1 cellular context compared by ENCODE assay signal in the genomic region with DNA sequence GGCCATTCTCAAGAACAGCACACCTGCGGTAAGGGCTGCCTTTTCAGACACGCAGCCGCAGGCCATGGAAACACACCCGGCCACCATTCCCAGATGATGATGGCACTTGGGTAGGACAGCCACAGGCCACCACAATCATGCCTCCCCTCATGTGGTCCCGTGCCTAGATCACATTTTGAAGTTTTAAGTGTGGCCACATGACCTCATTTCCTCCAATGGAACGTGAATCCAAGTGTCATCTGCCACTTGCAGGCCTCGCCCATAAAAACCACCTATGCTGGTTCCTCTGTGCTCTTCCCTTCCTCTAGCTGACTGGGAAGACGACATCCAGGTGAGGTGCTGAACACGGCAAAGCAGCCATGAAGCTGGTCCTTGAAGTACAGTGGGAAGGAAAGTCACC.
TF ChIP-seq lines count a peak whose summit lies in the region.

No MANE protein-coding gene starts in this region.

TF ChIP-seq in K562, 482 proteins besides CTCF, POLR2A, EP300 and RAD21 (continued from another document):
- TF ChIP-seq, protein P1, sequence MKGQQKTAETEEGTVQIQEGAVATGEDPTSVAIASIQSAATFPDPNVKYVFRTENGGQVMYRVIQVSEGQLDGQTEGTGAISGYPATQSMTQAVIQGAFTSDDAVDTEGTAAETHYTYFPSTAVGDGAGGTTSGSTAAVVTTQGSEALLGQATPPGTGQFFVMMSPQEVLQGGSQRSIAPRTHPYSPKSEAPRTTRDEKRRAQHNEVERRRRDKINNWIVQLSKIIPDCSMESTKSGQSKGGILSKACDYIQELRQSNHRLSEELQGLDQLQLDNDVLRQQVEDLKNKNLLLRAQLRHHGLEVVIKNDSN (CRISPR knock-in tag; IDR thresholded peaks at IDR 0.05), result peak; percentile 71
- TF ChIP-seq SETDB1 (IDR thresholded peaks at IDR 0.05; ENCODE audit: low read length) (peak; percentile 69), NONO (IDR thresholded peaks at IDR 0.05; ENCODE audit: low read depth in 2 of 2, low read length in 1 of 2) (0 out of 4 replicates have a peak, but pooled peaks of 1 of the 2 experiments have one; percentile 25), BHLHE40 (IDR thresholded peaks at IDR 0.05; ENCODE audit: low read length) (peak; percentile 64; the same call in 1 of the 2 replicates), TBP (optimal IDR thresholded peaks at IDR 0.05; ENCODE audit: low read depth, low read length) (peak; percentile 37), KLF1 (tag; IDR thresholded peaks at IDR 0.05) (no peak), ETV6 (IDR thresholded peaks at IDR 0.05; ENCODE audit: borderline replicate concordance in 1 of 2, low read depth in 2 of 2, low read length in 1 of 2) (no peak), ETV6 (CRISPR knock-in tag; IDR thresholded peaks at IDR 0.05; ENCODE audit: borderline replicate concordance) (no peak), PHF8 (IDR thresholded peaks at IDR 0.05; ENCODE audit: borderline replicate concordance, low read length) (peak; percentile 1; the same call in 1 of the 2 replicates), ZNF764 (CRISPR knock-in tag; IDR thresholded peaks at IDR 0.05; ENCODE audit: low read depth) (0 out of 2 replicates have a peak, but pooled peaks have one; percentile 6)
- TF ChIP-seq, protein P2, sequence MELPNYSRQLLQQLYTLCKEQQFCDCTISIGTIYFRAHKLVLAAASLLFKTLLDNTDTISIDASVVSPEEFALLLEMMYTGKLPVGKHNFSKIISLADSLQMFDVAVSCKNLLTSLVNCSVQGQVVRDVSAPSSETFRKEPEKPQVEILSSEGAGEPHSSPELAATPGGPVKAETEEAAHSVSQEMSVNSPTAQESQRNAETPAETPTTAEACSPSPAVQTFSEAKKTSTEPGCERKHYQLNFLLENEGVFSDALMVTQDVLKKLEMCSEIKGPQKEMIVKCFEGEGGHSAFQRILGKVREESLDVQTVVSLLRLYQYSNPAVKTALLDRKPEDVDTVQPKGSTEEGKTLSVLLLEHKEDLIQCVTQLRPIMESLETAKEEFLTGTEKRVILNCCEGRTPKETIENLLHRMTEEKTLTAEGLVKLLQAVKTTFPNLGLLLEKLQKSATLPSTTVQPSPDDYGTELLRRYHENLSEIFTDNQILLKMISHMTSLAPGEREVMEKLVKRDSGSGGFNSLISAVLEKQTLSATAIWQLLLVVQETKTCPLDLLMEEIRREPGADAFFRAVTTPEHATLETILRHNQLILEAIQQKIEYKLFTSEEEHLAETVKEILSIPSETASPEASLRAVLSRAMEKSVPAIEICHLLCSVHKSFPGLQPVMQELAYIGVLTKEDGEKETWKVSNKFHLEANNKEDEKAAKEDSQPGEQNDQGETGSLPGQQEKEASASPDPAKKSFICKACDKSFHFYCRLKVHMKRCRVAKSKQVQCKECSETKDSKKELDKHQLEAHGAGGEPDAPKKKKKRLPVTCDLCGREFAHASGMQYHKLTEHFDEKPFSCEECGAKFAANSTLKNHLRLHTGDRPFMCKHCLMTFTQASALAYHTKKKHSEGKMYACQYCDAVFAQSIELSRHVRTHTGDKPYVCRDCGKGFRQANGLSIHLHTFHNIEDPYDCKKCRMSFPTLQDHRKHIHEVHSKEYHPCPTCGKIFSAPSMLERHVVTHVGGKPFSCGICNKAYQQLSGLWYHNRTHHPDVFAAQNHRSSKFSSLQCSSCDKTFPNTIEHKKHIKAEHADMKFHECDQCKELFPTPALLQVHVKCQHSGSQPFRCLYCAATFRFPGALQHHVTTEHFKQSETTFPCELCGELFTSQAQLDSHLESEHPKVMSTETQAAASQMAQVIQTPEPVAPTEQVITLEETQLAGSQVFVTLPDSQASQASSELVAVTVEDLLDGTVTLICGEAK (IDR thresholded peaks at IDR 0.05), result no peak
- TF ChIP-seq, protein P2 (CRISPR knock-in tag; IDR thresholded peaks at IDR 0.05), result 0 out of 2 replicates have a peak, but pooled peaks have one; percentile 9
- TF ChIP-seq, protein P3, sequence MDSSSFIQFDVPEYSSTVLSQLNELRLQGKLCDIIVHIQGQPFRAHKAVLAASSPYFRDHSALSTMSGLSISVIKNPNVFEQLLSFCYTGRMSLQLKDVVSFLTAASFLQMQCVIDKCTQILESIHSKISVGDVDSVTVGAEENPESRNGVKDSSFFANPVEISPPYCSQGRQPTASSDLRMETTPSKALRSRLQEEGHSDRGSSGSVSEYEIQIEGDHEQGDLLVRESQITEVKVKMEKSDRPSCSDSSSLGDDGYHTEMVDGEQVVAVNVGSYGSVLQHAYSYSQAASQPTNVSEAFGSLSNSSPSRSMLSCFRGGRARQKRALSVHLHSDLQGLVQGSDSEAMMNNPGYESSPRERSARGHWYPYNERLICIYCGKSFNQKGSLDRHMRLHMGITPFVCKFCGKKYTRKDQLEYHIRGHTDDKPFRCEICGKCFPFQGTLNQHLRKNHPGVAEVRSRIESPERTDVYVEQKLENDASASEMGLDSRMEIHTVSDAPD (CRISPR knock-in tag; IDR thresholded peaks at IDR 0.05), result no peak
- TF ChIP-seq, protein P4, sequence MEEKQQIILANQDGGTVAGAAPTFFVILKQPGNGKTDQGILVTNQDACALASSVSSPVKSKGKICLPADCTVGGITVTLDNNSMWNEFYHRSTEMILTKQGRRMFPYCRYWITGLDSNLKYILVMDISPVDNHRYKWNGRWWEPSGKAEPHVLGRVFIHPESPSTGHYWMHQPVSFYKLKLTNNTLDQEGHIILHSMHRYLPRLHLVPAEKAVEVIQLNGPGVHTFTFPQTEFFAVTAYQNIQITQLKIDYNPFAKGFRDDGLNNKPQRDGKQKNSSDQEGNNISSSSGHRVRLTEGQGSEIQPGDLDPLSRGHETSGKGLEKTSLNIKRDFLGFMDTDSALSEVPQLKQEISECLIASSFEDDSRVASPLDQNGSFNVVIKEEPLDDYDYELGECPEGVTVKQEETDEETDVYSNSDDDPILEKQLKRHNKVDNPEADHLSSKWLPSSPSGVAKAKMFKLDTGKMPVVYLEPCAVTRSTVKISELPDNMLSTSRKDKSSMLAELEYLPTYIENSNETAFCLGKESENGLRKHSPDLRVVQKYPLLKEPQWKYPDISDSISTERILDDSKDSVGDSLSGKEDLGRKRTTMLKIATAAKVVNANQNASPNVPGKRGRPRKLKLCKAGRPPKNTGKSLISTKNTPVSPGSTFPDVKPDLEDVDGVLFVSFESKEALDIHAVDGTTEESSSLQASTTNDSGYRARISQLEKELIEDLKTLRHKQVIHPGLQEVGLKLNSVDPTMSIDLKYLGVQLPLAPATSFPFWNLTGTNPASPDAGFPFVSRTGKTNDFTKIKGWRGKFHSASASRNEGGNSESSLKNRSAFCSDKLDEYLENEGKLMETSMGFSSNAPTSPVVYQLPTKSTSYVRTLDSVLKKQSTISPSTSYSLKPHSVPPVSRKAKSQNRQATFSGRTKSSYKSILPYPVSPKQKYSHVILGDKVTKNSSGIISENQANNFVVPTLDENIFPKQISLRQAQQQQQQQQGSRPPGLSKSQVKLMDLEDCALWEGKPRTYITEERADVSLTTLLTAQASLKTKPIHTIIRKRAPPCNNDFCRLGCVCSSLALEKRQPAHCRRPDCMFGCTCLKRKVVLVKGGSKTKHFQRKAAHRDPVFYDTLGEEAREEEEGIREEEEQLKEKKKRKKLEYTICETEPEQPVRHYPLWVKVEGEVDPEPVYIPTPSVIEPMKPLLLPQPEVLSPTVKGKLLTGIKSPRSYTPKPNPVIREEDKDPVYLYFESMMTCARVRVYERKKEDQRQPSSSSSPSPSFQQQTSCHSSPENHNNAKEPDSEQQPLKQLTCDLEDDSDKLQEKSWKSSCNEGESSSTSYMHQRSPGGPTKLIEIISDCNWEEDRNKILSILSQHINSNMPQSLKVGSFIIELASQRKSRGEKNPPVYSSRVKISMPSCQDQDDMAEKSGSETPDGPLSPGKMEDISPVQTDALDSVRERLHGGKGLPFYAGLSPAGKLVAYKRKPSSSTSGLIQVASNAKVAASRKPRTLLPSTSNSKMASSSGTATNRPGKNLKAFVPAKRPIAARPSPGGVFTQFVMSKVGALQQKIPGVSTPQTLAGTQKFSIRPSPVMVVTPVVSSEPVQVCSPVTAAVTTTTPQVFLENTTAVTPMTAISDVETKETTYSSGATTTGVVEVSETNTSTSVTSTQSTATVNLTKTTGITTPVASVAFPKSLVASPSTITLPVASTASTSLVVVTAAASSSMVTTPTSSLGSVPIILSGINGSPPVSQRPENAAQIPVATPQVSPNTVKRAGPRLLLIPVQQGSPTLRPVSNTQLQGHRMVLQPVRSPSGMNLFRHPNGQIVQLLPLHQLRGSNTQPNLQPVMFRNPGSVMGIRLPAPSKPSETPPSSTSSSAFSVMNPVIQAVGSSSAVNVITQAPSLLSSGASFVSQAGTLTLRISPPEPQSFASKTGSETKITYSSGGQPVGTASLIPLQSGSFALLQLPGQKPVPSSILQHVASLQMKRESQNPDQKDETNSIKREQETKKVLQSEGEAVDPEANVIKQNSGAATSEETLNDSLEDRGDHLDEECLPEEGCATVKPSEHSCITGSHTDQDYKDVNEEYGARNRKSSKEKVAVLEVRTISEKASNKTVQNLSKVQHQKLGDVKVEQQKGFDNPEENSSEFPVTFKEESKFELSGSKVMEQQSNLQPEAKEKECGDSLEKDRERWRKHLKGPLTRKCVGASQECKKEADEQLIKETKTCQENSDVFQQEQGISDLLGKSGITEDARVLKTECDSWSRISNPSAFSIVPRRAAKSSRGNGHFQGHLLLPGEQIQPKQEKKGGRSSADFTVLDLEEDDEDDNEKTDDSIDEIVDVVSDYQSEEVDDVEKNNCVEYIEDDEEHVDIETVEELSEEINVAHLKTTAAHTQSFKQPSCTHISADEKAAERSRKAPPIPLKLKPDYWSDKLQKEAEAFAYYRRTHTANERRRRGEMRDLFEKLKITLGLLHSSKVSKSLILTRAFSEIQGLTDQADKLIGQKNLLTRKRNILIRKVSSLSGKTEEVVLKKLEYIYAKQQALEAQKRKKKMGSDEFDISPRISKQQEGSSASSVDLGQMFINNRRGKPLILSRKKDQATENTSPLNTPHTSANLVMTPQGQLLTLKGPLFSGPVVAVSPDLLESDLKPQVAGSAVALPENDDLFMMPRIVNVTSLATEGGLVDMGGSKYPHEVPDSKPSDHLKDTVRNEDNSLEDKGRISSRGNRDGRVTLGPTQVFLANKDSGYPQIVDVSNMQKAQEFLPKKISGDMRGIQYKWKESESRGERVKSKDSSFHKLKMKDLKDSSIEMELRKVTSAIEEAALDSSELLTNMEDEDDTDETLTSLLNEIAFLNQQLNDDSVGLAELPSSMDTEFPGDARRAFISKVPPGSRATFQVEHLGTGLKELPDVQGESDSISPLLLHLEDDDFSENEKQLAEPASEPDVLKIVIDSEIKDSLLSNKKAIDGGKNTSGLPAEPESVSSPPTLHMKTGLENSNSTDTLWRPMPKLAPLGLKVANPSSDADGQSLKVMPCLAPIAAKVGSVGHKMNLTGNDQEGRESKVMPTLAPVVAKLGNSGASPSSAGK (IDR thresholded peaks at IDR 0.05), result peak; percentile 35; the same call in 1 of the 2 replicates
- TF ChIP-seq, protein P5, sequence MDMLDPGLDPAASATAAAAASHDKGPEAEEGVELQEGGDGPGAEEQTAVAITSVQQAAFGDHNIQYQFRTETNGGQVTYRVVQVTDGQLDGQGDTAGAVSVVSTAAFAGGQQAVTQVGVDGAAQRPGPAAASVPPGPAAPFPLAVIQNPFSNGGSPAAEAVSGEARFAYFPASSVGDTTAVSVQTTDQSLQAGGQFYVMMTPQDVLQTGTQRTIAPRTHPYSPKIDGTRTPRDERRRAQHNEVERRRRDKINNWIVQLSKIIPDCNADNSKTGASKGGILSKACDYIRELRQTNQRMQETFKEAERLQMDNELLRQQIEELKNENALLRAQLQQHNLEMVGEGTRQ (CRISPR knock-in tag; IDR thresholded peaks at IDR 0.05), result peak; percentile 51; the same call in 1 of the 2 replicates
TF ChIP-seq in K562: peak in this region for 11.
